1 cellular context compared by ENCODE assay signal in the genomic region with DNA sequence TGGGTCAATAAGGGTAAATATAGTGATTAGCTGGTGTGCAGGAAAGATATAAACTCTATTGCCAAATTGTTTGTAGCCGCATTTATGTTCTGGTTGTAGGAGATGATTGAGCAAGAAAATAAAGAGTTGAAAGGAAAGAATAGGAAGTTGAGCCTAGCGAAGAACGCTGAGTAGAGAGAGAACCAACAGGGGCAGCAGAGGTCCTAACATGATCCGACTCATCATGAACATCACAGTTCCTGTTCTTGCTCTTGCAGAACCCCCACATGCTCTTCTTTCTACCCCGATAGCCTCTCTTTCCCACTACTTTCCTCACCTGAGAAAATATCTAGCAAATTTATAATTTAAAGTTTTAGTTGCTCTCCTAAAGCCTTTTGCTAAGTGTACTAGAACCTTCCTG.
TF ChIP-seq lines count a peak whose summit lies in the region.

No MANE protein-coding gene starts in this region.

TF ChIP-seq in HepG2, 621 proteins besides CTCF, POLR2A, EP300 and RAD21 (continued from another document):
- TF ChIP-seq, protein P1, sequence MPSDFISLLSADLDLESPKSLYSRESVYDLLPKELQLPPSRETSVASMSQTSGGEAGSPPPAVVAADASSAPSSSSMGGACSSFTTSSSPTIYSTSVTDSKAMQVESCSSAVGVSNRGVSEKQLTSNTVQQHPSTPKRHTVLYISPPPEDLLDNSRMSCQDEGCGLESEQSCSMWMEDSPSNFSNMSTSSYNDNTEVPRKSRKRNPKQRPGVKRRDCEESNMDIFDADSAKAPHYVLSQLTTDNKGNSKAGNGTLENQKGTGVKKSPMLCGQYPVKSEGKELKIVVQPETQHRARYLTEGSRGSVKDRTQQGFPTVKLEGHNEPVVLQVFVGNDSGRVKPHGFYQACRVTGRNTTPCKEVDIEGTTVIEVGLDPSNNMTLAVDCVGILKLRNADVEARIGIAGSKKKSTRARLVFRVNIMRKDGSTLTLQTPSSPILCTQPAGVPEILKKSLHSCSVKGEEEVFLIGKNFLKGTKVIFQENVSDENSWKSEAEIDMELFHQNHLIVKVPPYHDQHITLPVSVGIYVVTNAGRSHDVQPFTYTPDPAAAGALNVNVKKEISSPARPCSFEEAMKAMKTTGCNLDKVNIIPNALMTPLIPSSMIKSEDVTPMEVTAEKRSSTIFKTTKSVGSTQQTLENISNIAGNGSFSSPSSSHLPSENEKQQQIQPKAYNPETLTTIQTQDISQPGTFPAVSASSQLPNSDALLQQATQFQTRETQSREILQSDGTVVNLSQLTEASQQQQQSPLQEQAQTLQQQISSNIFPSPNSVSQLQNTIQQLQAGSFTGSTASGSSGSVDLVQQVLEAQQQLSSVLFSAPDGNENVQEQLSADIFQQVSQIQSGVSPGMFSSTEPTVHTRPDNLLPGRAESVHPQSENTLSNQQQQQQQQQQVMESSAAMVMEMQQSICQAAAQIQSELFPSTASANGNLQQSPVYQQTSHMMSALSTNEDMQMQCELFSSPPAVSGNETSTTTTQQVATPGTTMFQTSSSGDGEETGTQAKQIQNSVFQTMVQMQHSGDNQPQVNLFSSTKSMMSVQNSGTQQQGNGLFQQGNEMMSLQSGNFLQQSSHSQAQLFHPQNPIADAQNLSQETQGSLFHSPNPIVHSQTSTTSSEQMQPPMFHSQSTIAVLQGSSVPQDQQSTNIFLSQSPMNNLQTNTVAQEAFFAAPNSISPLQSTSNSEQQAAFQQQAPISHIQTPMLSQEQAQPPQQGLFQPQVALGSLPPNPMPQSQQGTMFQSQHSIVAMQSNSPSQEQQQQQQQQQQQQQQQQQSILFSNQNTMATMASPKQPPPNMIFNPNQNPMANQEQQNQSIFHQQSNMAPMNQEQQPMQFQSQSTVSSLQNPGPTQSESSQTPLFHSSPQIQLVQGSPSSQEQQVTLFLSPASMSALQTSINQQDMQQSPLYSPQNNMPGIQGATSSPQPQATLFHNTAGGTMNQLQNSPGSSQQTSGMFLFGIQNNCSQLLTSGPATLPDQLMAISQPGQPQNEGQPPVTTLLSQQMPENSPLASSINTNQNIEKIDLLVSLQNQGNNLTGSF (CRISPR knock-in tag; IDR thresholded peaks at IDR 0.05), result no peak
- no peak for TF ChIP-seq ZNF614 (CRISPR knock-in tag; IDR thresholded peaks at IDR 0.05; ENCODE audit: borderline replicate concordance)
- TF ChIP-seq TARDBP (CRISPR knock-in tag; IDR thresholded peaks at IDR 0.05), result no peak
- no peak for TF ChIP-seq POLR2AphosphoS2 (IDR thresholded peaks at IDR 0.05; ENCODE audit: low read depth, low read length)
- TF ChIP-seq, protein P2, sequence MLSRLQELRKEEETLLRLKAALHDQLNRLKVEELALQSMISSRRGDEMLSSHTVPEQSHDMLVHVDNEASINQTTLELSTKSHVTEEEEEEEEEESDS (CRISPR knock-in tag; IDR thresholded peaks at IDR 0.05; ENCODE audit: borderline replicate concordance), result no peak
- no peak for TF ChIP-seq ZNF343 (CRISPR knock-in tag; IDR thresholded peaks at IDR 0.05)
- TF ChIP-seq ZNF773 (CRISPR knock-in tag; IDR thresholded peaks at IDR 0.05; ENCODE audit: borderline replicate concordance), result no peak
- no peak for TF ChIP-seq ZNF432 (CRISPR knock-in tag; IDR thresholded peaks at IDR 0.05; ENCODE audit: borderline replicate concordance)
- TF ChIP-seq EEA1 (CRISPR knock-in tag; IDR thresholded peaks at IDR 0.05; ENCODE audit: borderline replicate concordance), result no peak
- no peak for TF ChIP-seq NR1H2 (CRISPR knock-in tag; IDR thresholded peaks at IDR 0.05; ENCODE audit: borderline replicate concordance, low read depth)
- no peak for TF ChIP-seq TBX3 (IDR thresholded peaks at IDR 0.05; ENCODE audit: borderline replicate concordance)
- TF ChIP-seq ZSCAN20 (CRISPR knock-in tag; IDR thresholded peaks at IDR 0.05; ENCODE audit: borderline replicate concordance), result no peak
